ENCODE assay signal across 1 cellular context in genomic region chr9:93582115-93582514, GRCh38.
TF ChIP-seq lines count a peak whose summit lies in the region.

No MANE protein-coding gene starts in this region.

TF ChIP-seq in K562, 482 proteins besides CTCF, POLR2A, EP300 and RAD21 (continued from another document and continues in another):
- TF ChIP-seq, protein P1, sequence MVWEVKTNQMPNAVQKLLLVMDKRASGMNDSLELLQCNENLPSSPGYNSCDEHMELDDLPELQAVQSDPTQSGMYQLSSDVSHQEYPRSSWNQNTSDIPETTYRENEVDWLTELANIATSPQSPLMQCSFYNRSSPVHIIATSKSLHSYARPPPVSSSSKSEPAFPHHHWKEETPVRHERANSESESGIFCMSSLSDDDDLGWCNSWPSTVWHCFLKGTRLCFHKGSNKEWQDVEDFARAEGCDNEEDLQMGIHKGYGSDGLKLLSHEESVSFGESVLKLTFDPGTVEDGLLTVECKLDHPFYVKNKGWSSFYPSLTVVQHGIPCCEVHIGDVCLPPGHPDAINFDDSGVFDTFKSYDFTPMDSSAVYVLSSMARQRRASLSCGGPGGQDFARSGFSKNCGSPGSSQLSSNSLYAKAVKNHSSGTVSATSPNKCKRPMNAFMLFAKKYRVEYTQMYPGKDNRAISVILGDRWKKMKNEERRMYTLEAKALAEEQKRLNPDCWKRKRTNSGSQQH (CRISPR knock-in tag; IDR thresholded peaks at IDR 0.05), result no peak
- TF ChIP-seq CBFA2T3 (IDR thresholded peaks at IDR 0.05), result peak; percentile 46; the same call in 1 of the 2 replicates
- peak; percentile 74 to 78; a peak in 3 of 4 replicates for TF ChIP-seq FOXA3 (CRISPR knock-in tag; conservative IDR thresholded peaks at IDR 0.05 in 1 of 2, IDR thresholded peaks at IDR 0.05 in 1 of 2)
- TF ChIP-seq RBM22 (IDR thresholded peaks at IDR 0.05; ENCODE audit: low read depth, low read length, poor library complexity, severe bottlenecking), result no peak
- no peak for TF ChIP-seq PHB (CRISPR knock-in tag; IDR thresholded peaks at IDR 0.05)
- no peak for TF ChIP-seq CEBPB (tag; IDR thresholded peaks at IDR 0.05)
- no peak for TF ChIP-seq STAT6 (CRISPR knock-in tag; IDR thresholded peaks at IDR 0.05)
- peak; percentile 48; the same call in 1 of the 2 replicates for TF ChIP-seq TFAP4 (CRISPR knock-in tag; IDR thresholded peaks at IDR 0.05; ENCODE audit: borderline replicate concordance)
- no peak for TF ChIP-seq ZNF655 (CRISPR knock-in tag; IDR thresholded peaks at IDR 0.05)
- TF ChIP-seq ZNF217 (CRISPR knock-in tag; IDR thresholded peaks at IDR 0.05), result no peak
- no peak for TF ChIP-seq MGA (IDR thresholded peaks at IDR 0.05)
- TF ChIP-seq TCF7L2 (IDR thresholded peaks at IDR 0.05; ENCODE audit: low read depth, low read length), result no peak
- no peak for TF ChIP-seq RNF2 (IDR thresholded peaks at IDR 0.05)
- TF ChIP-seq, protein P2, sequence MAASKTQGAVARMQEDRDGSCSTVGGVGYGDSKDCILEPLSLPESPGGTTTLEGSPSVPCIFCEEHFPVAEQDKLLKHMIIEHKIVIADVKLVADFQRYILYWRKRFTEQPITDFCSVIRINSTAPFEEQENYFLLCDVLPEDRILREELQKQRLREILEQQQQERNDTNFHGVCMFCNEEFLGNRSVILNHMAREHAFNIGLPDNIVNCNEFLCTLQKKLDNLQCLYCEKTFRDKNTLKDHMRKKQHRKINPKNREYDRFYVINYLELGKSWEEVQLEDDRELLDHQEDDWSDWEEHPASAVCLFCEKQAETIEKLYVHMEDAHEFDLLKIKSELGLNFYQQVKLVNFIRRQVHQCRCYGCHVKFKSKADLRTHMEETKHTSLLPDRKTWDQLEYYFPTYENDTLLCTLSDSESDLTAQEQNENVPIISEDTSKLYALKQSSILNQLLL (CRISPR knock-in tag; IDR thresholded peaks at IDR 0.05; ENCODE audit: borderline replicate concordance), result no peak
- TF ChIP-seq, protein P3, sequence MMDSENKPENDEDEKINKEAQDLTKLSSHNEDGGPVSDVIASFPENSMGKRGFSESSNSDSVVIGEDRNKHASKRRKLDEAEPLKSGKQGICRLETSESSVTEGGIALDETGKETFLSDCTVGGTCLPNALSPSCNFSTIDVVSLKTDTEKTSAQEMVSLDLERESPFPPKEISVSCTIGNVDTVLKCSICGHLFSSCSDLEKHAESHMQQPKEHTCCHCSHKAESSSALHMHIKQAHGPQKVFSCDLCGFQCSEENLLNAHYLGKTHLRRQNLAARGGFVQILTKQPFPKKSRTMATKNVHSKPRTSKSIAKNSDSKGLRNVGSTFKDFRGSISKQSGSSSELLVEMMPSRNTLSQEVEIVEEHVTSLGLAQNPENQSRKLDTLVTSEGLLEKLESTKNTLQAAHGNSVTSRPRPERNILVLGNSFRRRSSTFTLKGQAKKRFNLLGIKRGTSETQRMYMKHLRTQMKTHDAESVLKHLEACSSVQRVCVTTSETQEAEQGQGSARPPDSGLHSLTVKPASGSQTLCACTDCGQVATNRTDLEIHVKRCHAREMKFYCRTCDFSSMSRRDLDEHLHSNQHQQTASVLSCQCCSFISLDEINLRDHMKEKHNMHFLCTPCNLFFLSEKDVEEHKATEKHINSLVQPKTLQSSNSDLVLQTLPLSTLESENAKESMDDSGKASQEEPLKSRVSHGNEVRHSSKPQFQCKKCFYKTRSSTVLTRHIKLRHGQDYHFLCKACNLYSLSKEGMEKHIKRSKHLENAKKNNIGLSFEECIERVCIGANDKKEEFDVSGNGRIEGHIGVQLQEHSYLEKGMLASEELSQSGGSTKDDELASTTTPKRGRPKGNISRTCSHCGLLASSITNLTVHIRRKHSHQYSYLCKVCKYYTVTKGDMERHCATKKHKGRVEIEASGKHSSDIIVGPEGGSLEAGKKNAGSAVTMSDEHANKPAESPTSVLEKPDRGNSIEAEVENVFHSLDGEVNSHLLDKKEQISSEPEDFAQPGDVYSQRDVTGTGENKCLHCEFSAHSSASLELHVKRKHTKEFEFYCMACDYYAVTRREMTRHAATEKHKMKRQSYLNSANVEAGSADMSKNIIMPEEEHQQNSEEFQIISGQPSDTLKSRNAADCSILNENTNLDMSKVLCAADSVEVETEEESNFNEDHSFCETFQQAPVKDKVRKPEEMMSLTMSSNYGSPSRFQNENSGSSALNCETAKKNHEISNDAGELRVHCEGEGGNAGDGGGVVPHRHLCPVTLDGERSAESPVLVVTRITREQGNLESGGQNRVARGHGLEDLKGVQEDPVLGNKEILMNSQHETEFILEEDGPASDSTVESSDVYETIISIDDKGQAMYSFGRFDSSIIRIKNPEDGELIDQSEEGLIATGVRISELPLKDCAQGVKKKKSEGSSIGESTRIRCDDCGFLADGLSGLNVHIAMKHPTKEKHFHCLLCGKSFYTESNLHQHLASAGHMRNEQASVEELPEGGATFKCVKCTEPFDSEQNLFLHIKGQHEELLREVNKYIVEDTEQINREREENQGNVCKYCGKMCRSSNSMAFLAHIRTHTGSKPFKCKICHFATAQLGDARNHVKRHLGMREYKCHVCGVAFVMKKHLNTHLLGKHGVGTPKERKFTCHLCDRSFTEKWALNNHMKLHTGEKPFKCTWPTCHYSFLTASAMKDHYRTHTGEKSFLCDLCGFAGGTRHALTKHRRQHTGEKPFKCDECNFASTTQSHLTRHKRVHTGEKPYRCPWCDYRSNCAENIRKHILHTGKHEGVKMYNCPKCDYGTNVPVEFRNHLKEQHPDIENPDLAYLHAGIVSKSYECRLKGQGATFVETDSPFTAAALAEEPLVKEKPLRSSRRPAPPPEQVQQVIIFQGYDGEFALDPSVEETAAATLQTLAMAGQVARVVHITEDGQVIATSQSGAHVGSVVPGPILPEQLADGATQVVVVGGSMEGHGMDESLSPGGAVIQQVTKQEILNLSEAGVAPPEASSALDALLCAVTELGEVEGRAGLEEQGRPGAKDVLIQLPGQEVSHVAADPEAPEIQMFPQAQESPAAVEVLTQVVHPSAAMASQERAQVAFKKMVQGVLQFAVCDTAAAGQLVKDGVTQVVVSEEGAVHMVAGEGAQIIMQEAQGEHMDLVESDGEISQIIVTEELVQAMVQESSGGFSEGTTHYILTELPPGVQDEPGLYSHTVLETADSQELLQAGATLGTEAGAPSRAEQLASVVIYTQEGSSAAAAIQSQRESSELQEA (IDR thresholded peaks at IDR 0.05; ENCODE audit: low read depth), result no peak
- no peak for TF ChIP-seq CREB3 (tag; conservative IDR thresholded peaks at IDR 0.05; ENCODE audit: low read depth)
- TF ChIP-seq KLF16 (IDR thresholded peaks at IDR 0.05), result no peak
- 0 out of 2 replicates have a peak, but pooled peaks have one; percentile 41 for TF ChIP-seq ZEB2 (IDR thresholded peaks at IDR 0.05)
